Comparison of ENCODE assay signal across 13 cellular contexts in genomic region chr2:38108907-38109731, GRCh38. TPM values are rescaled to one million over a fixed set of nuclear protein-coding genes. Genes with fewer than 3 reads are reported as not detected.
A peak's percentile ranks its signal among the peaks of the same experiment; 100 is the strongest.
DNase-seq lines count a peak whose midpoint lies in the region; ATAC-seq and TF ChIP-seq lines count a peak whose summit lies in the region.
"Had no signal": no experiment of that assay in that cellular context is flagged by ENCODE, and none has a peak within 500 bp of the region (broad histone marks: within the 10 kb centered on the region; RNA-seq: fewer than 3 reads in every experiment).

No MANE protein-coding gene starts in this region.

- intact Hi-C loops in body of pancreas (cut with DNase I) (no loop called here), lower lobe of right lung (cut with DNase I) (no loop called here), vagina (cut with DNase I) (no loop called here)

- H3K4me3 ChIP-seq in body of pancreas (no peak overlapping the region), lower lobe of right lung (no peak overlapping the region), vagina (no peak overlapping the region)
- H3K4me3 ChIP-seq: sigmoid colon, testis had no signal

- no peak for TF ChIP-seq POLR2A in body of pancreas (IDR thresholded peaks at IDR 0.05)
- no peak for TF ChIP-seq POLR2A in vagina (IDR thresholded peaks at IDR 0.05)

- H3K4me1 Mint-ChIP-seq in activated CD8-positive, alpha-beta memory T cell treated with anti-CD3 and anti-CD28 coated beads, Interleukin-2, amount 10 ng/mL, durations not matched to agents 7 days and 5 days, result peaks cover 22% of the 10 kb centered on the region

- H3K27me3 Mint-ChIP-seq in activated CD8-positive, alpha-beta memory T cell treated with anti-CD3 and anti-CD28 coated beads, Interleukin-2, amount 10 ng/mL, durations not matched to agents 7 days and 5 days, result peaks cover 48% of the 10 kb centered on the region

- H3K36me3 ChIP-seq in body of pancreas (replicated peaks in 1 of 2; ENCODE audit: insufficient read depth in 1 of 2, low read depth in 2 of 2) (no peaks in the 10 kb centered on the region), lower lobe of right lung (no peaks in the 10 kb centered on the region), vagina (no peaks in the 10 kb centered on the region)
- H3K36me3 ChIP-seq: sigmoid colon had no signal

- ATAC-seq in activated CD8-positive, alpha-beta memory T cell treated with anti-CD3 and anti-CD28 coated beads, Interleukin-2, amount 10 ng/mL, durations not matched to agents 7 days and 5 days, result peak; percentile 27
- ATAC-seq in body of pancreas (peak; percentile 33), lower lobe of right lung (no peak), HG02852 (IDR thresholded peaks at IDR 0.05; ENCODE audit: unreplicated experiment) (no peak), HG03159 (IDR thresholded peaks at IDR 0.05; ENCODE audit: unreplicated experiment) (no peak)

- H3K27me3 ChIP-seq in body of pancreas (no peaks in the 10 kb centered on the region), lower lobe of right lung (ENCODE audit: low read depth) (no peaks in the 10 kb centered on the region), vagina (no peaks in the 10 kb centered on the region)
- H3K27me3 ChIP-seq: sigmoid colon, testis had no signal

- H3K9me3 ChIP-seq in body of pancreas (no peaks in the 10 kb centered on the region), lower lobe of right lung (no peaks in the 10 kb centered on the region), vagina (no peaks in the 10 kb centered on the region)
- H3K9me3 ChIP-seq: sigmoid colon, testis had no signal

- DNase-seq in activated CD8-positive, alpha-beta memory T cell treated with anti-CD3 and anti-CD28 coated beads, Interleukin-2, amount 10 ng/mL, durations not matched to agents 7 days and 5 days, result no peak
- no peak for DNase-seq in activated CD8-positive, alpha-beta memory T cell treated with anti-CD3 and anti-CD28 coated beads, Interleukin-2, amount 50 U/mL, for 4 hours
- DNase-seq in body of pancreas, result no peak
- no peak for DNase-seq in lower lobe of right lung
- no peak for DNase-seq in vagina (ENCODE audit: extremely low spot score in 2 of 2)
- no peak for DNase-seq in activated naive CD4-positive, alpha-beta T cell treated with anti-CD3 and anti-CD28 coated beads, Interleukin-2, amount 50 U/mL, for 16 hours
- DNase-seq: NCI-H1105, NCI-H446 treated with DMSO at 0.1 percent for 48 hours, SHP77, sigmoid colon, testis had no signal

- no peak overlapping the region for H3K4me3 Mint-ChIP-seq in activated CD8-positive, alpha-beta memory T cell treated with anti-CD3 and anti-CD28 coated beads, Interleukin-2, amount 10 ng/mL, durations not matched to agents 7 days and 5 days

- WGBS in body of pancreas, 2 donors, result 57 to 61% methylated on average over 11 of the region's 11 CpGs

- H3K4me1 ChIP-seq in body of pancreas (peaks cover 41% of the 10 kb centered on the region), lower lobe of right lung (peaks cover 40% of the 10 kb centered on the region), vagina (peaks cover 26% of the 10 kb centered on the region)

- TF ChIP-seq CTCF in body of pancreas (IDR thresholded peaks at IDR 0.05) (no peak), lower lobe of right lung (IDR thresholded peaks at IDR 0.05) (no peak), vagina (IDR thresholded peaks at IDR 0.05) (no peak)

- peak overlapping the region; percentile 52 to 82 (median 76) for H3K27ac ChIP-seq in body of pancreas
- H3K27ac ChIP-seq in lower lobe of right lung, result peak overlapping the region; percentile 71
- H3K27ac ChIP-seq in vagina, result peak overlapping the region; percentile 2
- H3K27ac ChIP-seq: testis had no signal

- H3K36me3 Mint-ChIP-seq in activated CD8-positive, alpha-beta memory T cell treated with anti-CD3 and anti-CD28 coated beads, Interleukin-2, amount 10 ng/mL, durations not matched to agents 7 days and 5 days, result no peaks in the 10 kb centered on the region

- H3K27ac Mint-ChIP-seq in activated CD8-positive, alpha-beta memory T cell treated with anti-CD3 and anti-CD28 coated beads, Interleukin-2, amount 10 ng/mL, durations not matched to agents 7 days and 5 days, result no peak overlapping the region

- no peaks in the 10 kb centered on the region for H3K9me3 Mint-ChIP-seq in activated CD8-positive, alpha-beta memory T cell treated with anti-CD3 and anti-CD28 coated beads, Interleukin-2, amount 10 ng/mL, durations not matched to agents 7 days and 5 days (ENCODE audit: low read depth)

- CTCF ChIA-PET in activated CD8-positive, alpha-beta memory T cell treated with anti-CD3 and anti-CD28 coated beads, Interleukin-2, amount 10 ng/mL, durations not matched to agents 7 days and 5 days (lab: Charles Lee), result interaction anchor here (1.5 kb wide), 1 partner anchor 33 kb away, joined by 6 read pairs; the partner anchor contains the start of gene CYP1B1

RNA-seq across cellular contexts. Expression of gene CYP1B1, which starts 33.2 kb away (rescaled TPM):
- 10 to 100 TPM in 1 of 2 experiments, 1 to 10 TPM in 1; 4.2 to 16.0 TPM for total RNA-seq in activated CD8-positive, alpha-beta memory T cell treated with anti-CD3 and anti-CD28 coated beads, Interleukin-2, amount 10 ng/mL, durations not matched to agents 7 days and 5 days
- total RNA-seq in body of pancreas (10 to 100 TPM in 1 of 2 donors, 1 to 10 TPM in 1; 9.1 to 22.4 TPM), lower lobe of right lung (67.0 TPM), vagina (88.9 TPM)

Comparison
In these comparisons a context has a peak if more than half of its experiments do, and no peak if none do; other contexts are left out.
1. ATAC-seq: peak in activated CD8-positive, alpha-beta memory T cell treated with anti-CD3 and anti-CD28 coated beads, Interleukin-2, amount 10 ng/mL, durations not matched to agents 7 days and 5 days (single experiment) and body of pancreas (single experiment); none in lower lobe of right lung (0 of 2), HG02852 (single experiment) and HG03159 (single experiment).
2. H3K27ac ChIP-seq: peak in every context shown above with its lines; median percentile 76 in body of pancreas; 71 in lower lobe of right lung; 2 in vagina.